In genomic region chr14:59055439-59056045, GRCh38 we compare ENCODE assay signal across 8 cellular contexts.
A peak's percentile ranks its signal among the peaks of the same experiment; 100 is the strongest.
DNase-seq lines count a peak whose midpoint lies in the region; ATAC-seq, FAIRE-seq and TF ChIP-seq lines count a peak whose summit lies in the region.

No MANE protein-coding gene starts in this region.

- in situ Hi-C loops in gastrocnemius medialis (cut with MboI; ENCODE audit: low sequenced_read_pairs in 4 of 4): loop anchor here in 3 of 4 donors (10.0 to 25.0 kb wide), 2 partner anchors 543 to 551 kb away; no protein-coding TSS in a partner anchor

- peak; percentile 41 for FAIRE-seq in GM12891 (lab: Jason Lieb, UNC)

- no peaks in the 10 kb centered on the region for H3K36me3 Mint-ChIP-seq in effector memory CD8-positive, alpha-beta T cell (ENCODE audit: insufficient read depth)

- DNase-seq in AG20443 (ENCODE audit: low spot score): peak; percentile 76
- DNase-seq in GM12891 (ENCODE audit: insufficient read length, low spot score): peak; percentile 33
- peak; percentile 66 for DNase-seq in NCI-H2227 (lab: John Stamatoyannopoulos, UW; ENCODE audit: unreplicated experiment)
- peak; percentile 34 for DNase-seq in activated naive CD4-positive, alpha-beta T cell treated with anti-CD3 and anti-CD28 coated beads, Interleukin-2, amount 50 U/mL, for 16 hours
- peak in 1 of 5 donors; percentile 12 for DNase-seq in heart left ventricle
- no peak for DNase-seq in gastrocnemius medialis
- no peak for DNase-seq in effector memory CD8-positive, alpha-beta T cell

- H3K9me3 Mint-ChIP-seq in effector memory CD8-positive, alpha-beta T cell: peaks cover 0 to 1% of the 10 kb centered on the region in 2 donors

- peaks cover 0 to 5% (median 0%) of the 10 kb centered on the region in 9 donors for H3K27me3 ChIP-seq in heart left ventricle
- no peaks in the 10 kb centered on the region for H3K27me3 ChIP-seq in gastrocnemius medialis

- no peak overlapping the region for H3K27ac ChIP-seq in heart left ventricle
- no peak overlapping the region for H3K27ac ChIP-seq in gastrocnemius medialis

- ATAC-seq in HG03025 (IDR thresholded peaks at IDR 0.05; ENCODE audit: low FRiP score, unreplicated experiment) (peak; percentile 75), heart left ventricle (peak in 3 of 4 donors; percentile 55 to 70 (median 58)), gastrocnemius medialis (no peak)
- ATAC-seq in effector memory CD8-positive, alpha-beta T cell (replicated peaks): no peak

- H3K27ac Mint-ChIP-seq in effector memory CD8-positive, alpha-beta T cell: no peak overlapping the region

- H3K4me1 Mint-ChIP-seq in effector memory CD8-positive, alpha-beta T cell (ENCODE audit: low read depth in 2 of 2): no peaks in the 10 kb centered on the region

- H3K4me3 Mint-ChIP-seq in effector memory CD8-positive, alpha-beta T cell: no peak overlapping the region

- no peaks in the 10 kb centered on the region for H3K4me1 ChIP-seq in heart left ventricle
- H3K4me1 ChIP-seq in gastrocnemius medialis: no peaks in the 10 kb centered on the region

- TF ChIP-seq CTCF in heart left ventricle (IDR thresholded peaks at IDR 0.05) (peak; percentile 49 to 84 (median 70)), gastrocnemius medialis (IDR thresholded peaks at IDR 0.05 in 4 of 5, conservative IDR thresholded peaks at IDR 0.05 in 1 of 5) (peak in 4 of 5 experiments; percentile 21 to 70 (median 50))

- H3K4me3 ChIP-seq in heart left ventricle: no peak overlapping the region
- no peak overlapping the region for H3K4me3 ChIP-seq in gastrocnemius medialis

- H3K9me3 ChIP-seq in heart left ventricle: no peaks in the 10 kb centered on the region
- H3K9me3 ChIP-seq in gastrocnemius medialis: no peaks in the 10 kb centered on the region

- no peaks in the 10 kb centered on the region for H3K36me3 ChIP-seq in heart left ventricle
- no peaks in the 10 kb centered on the region for H3K36me3 ChIP-seq in gastrocnemius medialis

- no peak for TF ChIP-seq POLR2A in GM12891 (IDR thresholded peaks at IDR 0.05; ENCODE audit: low read depth, low read length)
- TF ChIP-seq POLR2A in heart left ventricle (IDR thresholded peaks at IDR 0.05): no peak
- TF ChIP-seq POLR2A in gastrocnemius medialis (IDR thresholded peaks at IDR 0.05): no peak

- intact Hi-C loops in heart left ventricle (cut with DNase I): loop anchor here in 9 of 10 donors (1.0 to 10.0 kb wide), 7 partner anchors 415 to 554 kb away; partner anchors contain the start of gene DACT1 (in 4 of the 9)
- intact Hi-C loops in gastrocnemius medialis (cut with DNase I; ENCODE audit: low total_unique reads): loop anchor here (1.0 to 2.0 kb wide), 2 partner anchors 415 to 554 kb away; no protein-coding TSS in a partner anchor

- peaks cover 5 to 16% of the 10 kb centered on the region in 2 donors for H3K27me3 Mint-ChIP-seq in effector memory CD8-positive, alpha-beta T cell

TF ChIP-seq in GM12891, 5 proteins besides CTCF, POLR2A, EP300 and RAD21:
- no peak for TF ChIP-seq PAX5 (IDR thresholded peaks at IDR 0.05; ENCODE audit: insufficient read depth, low read length, severe bottlenecking)
TF ChIP-seq in GM12891: peak in this region for 0.

Comparison
In these comparisons a context has a peak if more than half of its experiments do, and no peak if none do; other contexts are left out.
1. DNase-seq: peak in AG20443 (single experiment), GM12891 (single experiment), NCI-H2227 (single experiment) and activated naive CD4-positive, alpha-beta T cell treated with anti-CD3 and anti-CD28 coated beads, Interleukin-2, amount 50 U/mL, for 16 hours (single experiment); none in gastrocnemius medialis (0 of 2) and effector memory CD8-positive, alpha-beta T cell (0 of 3).
2. ATAC-seq: peak in HG03025 (single experiment) and heart left ventricle (3 of 4); none in gastrocnemius medialis (0 of 2) and effector memory CD8-positive, alpha-beta T cell (single experiment).